ENCODE assay signal across 19 cellular contexts in the genomic region with DNA sequence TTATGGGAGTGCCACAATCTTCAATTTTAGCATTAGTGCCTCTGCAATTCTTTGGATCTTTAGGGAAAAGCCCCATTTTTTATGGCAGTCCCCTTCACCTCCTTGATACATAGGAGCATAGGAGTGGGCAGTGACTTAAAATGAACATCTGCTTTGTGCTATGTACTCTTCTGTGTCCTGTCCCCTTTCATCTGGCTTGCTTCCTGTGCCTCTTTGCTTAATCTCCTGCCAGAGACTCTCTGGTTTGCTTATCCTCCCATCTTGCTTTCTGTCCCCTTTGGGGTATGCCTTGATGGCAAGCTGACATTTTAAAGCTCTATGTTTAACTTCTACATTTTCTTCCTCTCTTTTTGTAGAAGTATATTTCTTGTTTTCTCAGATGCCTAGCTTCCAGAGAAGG. TPM values are rescaled to one million over a fixed set of nuclear protein-coding genes. Genes with fewer than 3 reads are reported as not detected.
A peak's percentile ranks its signal among the peaks of the same experiment; 100 is the strongest.
DNase-seq lines count a peak whose midpoint lies in the region; ATAC-seq and TF ChIP-seq lines count a peak whose summit lies in the region.
"Had no signal": no experiment of that assay in that cellular context is flagged by ENCODE, and none has a peak within 500 bp of the region (broad histone marks: within the 10 kb centered on the region; RNA-seq: fewer than 3 reads in every experiment).

No MANE protein-coding gene starts in this region.

- POLR2A ChIA-PET in CD4-positive, alpha-beta T cell (lab: Charles Lee), result no interaction called here
- POLR2A ChIA-PET in activated CD8-positive, alpha-beta T cell treated with anti-CD3 and anti-CD28 coated beads, Interleukin-2, amount 10 ng/mL, durations not matched to agents 7 days and 5 days (lab: Charles Lee), result no interaction called here

- H3K36me3 Mint-ChIP-seq in CD14-positive monocyte, result peaks cover 67 to 78% of the 10 kb centered on the region in 2 donors
- peaks cover 93% of the 10 kb centered on the region for H3K36me3 Mint-ChIP-seq in CD4-positive, alpha-beta T cell (ENCODE audit: low read depth)
- H3K36me3 Mint-ChIP-seq in activated CD8-positive, alpha-beta T cell treated with anti-CD3 and anti-CD28 coated beads, Interleukin-2, amount 10 ng/mL, durations not matched to agents 7 days and 5 days (ENCODE audit: low read depth), result peaks cover 78% of the 10 kb centered on the region
- no peaks in the 10 kb centered on the region for H3K36me3 Mint-ChIP-seq in glutamatergic neuron (ENCODE audit: unreplicated experiment)
- H3K36me3 Mint-ChIP-seq in GM23338 (ENCODE audit: low read depth), result peaks cover 88% of the 10 kb centered on the region

- H3K9me2 ChIP-seq in GM23338 (ENCODE audit: insufficient read depth), result no peaks in the 10 kb centered on the region

- no peak overlapping the region for H3K27ac ChIP-seq in CD4-positive, alpha-beta T cell (ENCODE audit: low read depth, low read length)
- H3K27ac ChIP-seq in GM23338 (ENCODE audit: low read depth) (no peak overlapping the region), coronary artery (no peak overlapping the region)
- H3K27ac ChIP-seq: breast epithelium, colonic mucosa, pancreas, thoracic aorta, VCaP had no signal

- no peak overlapping the region for H2AFZ ChIP-seq in GM23338

- no peak for DNase-seq in CD14-positive monocyte (ENCODE audit: low spot score)
- DNase-seq in CD4-positive, alpha-beta T cell, result no peak
- no peak for DNase-seq in activated CD8-positive, alpha-beta T cell treated with anti-CD3 and anti-CD28 coated beads, Interleukin-2, amount 10 ng/mL, durations not matched to agents 7 days and 5 days
- DNase-seq in glutamatergic neuron, result no peak
- DNase-seq in GM23338 (ENCODE audit: low spot score), result no peak
- DNase-seq in coronary artery (ENCODE audit: low spot score), result no peak
- no peak for DNase-seq in cerebellar nuclear complex (lab: John Stamatoyannopoulos, UW)
- DNase-seq: colonic mucosa, DMS153, left ventricle myocardium superior, NCI-H1048, NCI-H187, pancreas had no signal

- H3K4me3 ChIP-seq in GM23338 (no peak overlapping the region), coronary artery (no peak overlapping the region)
- H3K4me3 ChIP-seq: breast epithelium, colonic mucosa, pancreas, thoracic aorta had no signal

- H3K4me2 ChIP-seq in GM23338, result no peak overlapping the region

- TF ChIP-seq CTCF in CD14-positive monocyte (IDR thresholded peaks at IDR 0.05), result no peak
- TF ChIP-seq CTCF in CD4-positive, alpha-beta T cell (IDR thresholded peaks at IDR 0.05), result no peak
- no peak for TF ChIP-seq CTCF in glutamatergic neuron (IDR thresholded peaks at IDR 0.05; ENCODE audit: partially characterized antibody, unreplicated experiment)
- TF ChIP-seq CTCF in GM23338 (conservative IDR thresholded peaks at IDR 0.05; ENCODE audit: low read depth in 2 of 2), result no peak
- no peak for TF ChIP-seq CTCF in coronary artery (IDR thresholded peaks at IDR 0.05)

- peaks cover 20% of the 10 kb centered on the region for H4K20me1 ChIP-seq in GM23338 (replicated peaks; ENCODE audit: insufficient read depth)

- H3K27ac Mint-ChIP-seq in CD14-positive monocyte (peak overlapping the region in 6 of 7 donors; percentile 1 to 86 (median 72)), glutamatergic neuron (ENCODE audit: unreplicated experiment) (peak overlapping the region; percentile 43), GM23338 (no peak overlapping the region)
- H3K27ac Mint-ChIP-seq in CD4-positive, alpha-beta T cell, result peak overlapping the region; percentile 50
- H3K27ac Mint-ChIP-seq in activated CD8-positive, alpha-beta T cell treated with anti-CD3 and anti-CD28 coated beads, Interleukin-2, amount 10 ng/mL, durations not matched to agents 7 days and 5 days, result peak overlapping the region; percentile 32
- H3K27ac Mint-ChIP-seq: mesothelial cell of epicardium, nephron had no signal

- no peaks in the 10 kb centered on the region for H3K9me3 ChIP-seq in CD4-positive, alpha-beta T cell (ENCODE audit: control insufficient read depth, low read length)
- H3K9me3 ChIP-seq: breast epithelium, colonic mucosa, pancreas, thoracic aorta had no signal

- H3K9me3 Mint-ChIP-seq in CD14-positive monocyte (no peaks in the 10 kb centered on the region), glutamatergic neuron (ENCODE audit: unreplicated experiment) (no peaks in the 10 kb centered on the region), GM23338 (no peaks in the 10 kb centered on the region)
- H3K9me3 Mint-ChIP-seq in CD4-positive, alpha-beta T cell, result no peaks in the 10 kb centered on the region
- H3K9me3 Mint-ChIP-seq in activated CD8-positive, alpha-beta T cell treated with anti-CD3 and anti-CD28 coated beads, Interleukin-2, amount 10 ng/mL, durations not matched to agents 7 days and 5 days (ENCODE audit: insufficient read depth), result no peaks in the 10 kb centered on the region

- CTCF ChIA-PET in CD4-positive, alpha-beta T cell (lab: Charles Lee), result interaction anchor here (0.7 kb wide), 1 partner anchor 10 kb away, joined by 3 read pairs; no protein-coding TSS in a partner anchor
- CTCF ChIA-PET in activated CD8-positive, alpha-beta T cell treated with anti-CD3 and anti-CD28 coated beads, Interleukin-2, amount 10 ng/mL, durations not matched to agents 7 days and 5 days (lab: Charles Lee), result no interaction called here

- H3F3A ChIP-seq in GM23338 (replicated peaks; ENCODE audit: low read depth), result no peaks in the 10 kb centered on the region

- intact Hi-C loops in CD14-positive monocyte (cut with micrococcal nuclease), result no loop called here
- intact Hi-C loops in CD4-positive, alpha-beta T cell (cut with DNase I, micrococcal nuclease), result loop anchor here in 1 of 2 experiments (5.0 kb wide), 1 partner anchor 219 kb away; the partner anchor contains the start of genes COX7B and MAGT1

- H3K36me3 ChIP-seq in GM23338 (ENCODE audit: insufficient read depth), result peaks cover 51% of the 10 kb centered on the region
- H3K36me3 ChIP-seq: breast epithelium had no signal

- H3K79me2 ChIP-seq in GM23338 (replicated peaks; ENCODE audit: insufficient read depth), result peaks cover 56% of the 10 kb centered on the region

- ATAC-seq in CD4-positive, alpha-beta T cell (ENCODE audit: poor library complexity), result no peak
- peak; percentile 46 for ATAC-seq in activated CD8-positive, alpha-beta T cell treated with anti-CD3 and anti-CD28 coated beads, Interleukin-2, amount 10 ng/mL, durations not matched to agents 7 days and 5 days
- ATAC-seq in GM23338, result no peak
- ATAC-seq: HepG2, left ventricle myocardium superior, pancreas had no signal

- H3K4me3 Mint-ChIP-seq in CD14-positive monocyte (no peak overlapping the region), glutamatergic neuron (ENCODE audit: unreplicated experiment) (no peak overlapping the region), GM23338 (no peak overlapping the region)
- H3K4me3 Mint-ChIP-seq in CD4-positive, alpha-beta T cell, result no peak overlapping the region
- H3K4me3 Mint-ChIP-seq in activated CD8-positive, alpha-beta T cell treated with anti-CD3 and anti-CD28 coated beads, Interleukin-2, amount 10 ng/mL, durations not matched to agents 7 days and 5 days, result no peak overlapping the region
- H3K4me3 Mint-ChIP-seq: mesothelial cell of epicardium, nephron had no signal

- H3K27me3 ChIP-seq in CD4-positive, alpha-beta T cell (ENCODE audit: control insufficient read depth, insufficient read depth, low read length), result no peaks in the 10 kb centered on the region
- no peaks in the 10 kb centered on the region for H3K27me3 ChIP-seq in GM23338 (ENCODE audit: insufficient read depth)
- H3K27me3 ChIP-seq: colonic mucosa, pancreas had no signal

- H3K4me1 Mint-ChIP-seq in CD14-positive monocyte, result peaks cover 13% of the 10 kb centered on the region
- H3K4me1 Mint-ChIP-seq in CD4-positive, alpha-beta T cell (ENCODE audit: low read depth), result peaks cover 75% of the 10 kb centered on the region
- peaks cover 65% of the 10 kb centered on the region for H3K4me1 Mint-ChIP-seq in activated CD8-positive, alpha-beta T cell treated with anti-CD3 and anti-CD28 coated beads, Interleukin-2, amount 10 ng/mL, durations not matched to agents 7 days and 5 days (ENCODE audit: low read depth)
- no peaks in the 10 kb centered on the region for H3K4me1 Mint-ChIP-seq in glutamatergic neuron (ENCODE audit: low read depth, unreplicated experiment)
- H3K4me1 Mint-ChIP-seq in GM23338, result no peaks in the 10 kb centered on the region; the same call in 2 of the 3 replicates
- H3K4me1 Mint-ChIP-seq: mesothelial cell of epicardium, nephron had no signal

- H3K4me1 ChIP-seq in GM23338 (ENCODE audit: insufficient read depth), result no peaks in the 10 kb centered on the region
- H3K4me1 ChIP-seq: breast epithelium, colonic mucosa, pancreas had no signal

- H3K27me3 Mint-ChIP-seq in CD14-positive monocyte (ENCODE audit: low read depth in 3 of 3) (peaks cover 0 to 1% (median 0%) of the 10 kb centered on the region in 3 donors), glutamatergic neuron (ENCODE audit: unreplicated experiment) (no peaks in the 10 kb centered on the region), GM23338 (ENCODE audit: insufficient read depth, low read depth, poor library complexity) (peaks cover 4% of the 10 kb centered on the region)
- no peaks in the 10 kb centered on the region for H3K27me3 Mint-ChIP-seq in CD4-positive, alpha-beta T cell
- H3K27me3 Mint-ChIP-seq in activated CD8-positive, alpha-beta T cell treated with anti-CD3 and anti-CD28 coated beads, Interleukin-2, amount 10 ng/mL, durations not matched to agents 7 days and 5 days (ENCODE audit: low read depth), result no peaks in the 10 kb centered on the region

TF ChIP-seq in GM23338, 12 proteins besides CTCF, POLR2A, EP300 and RAD21:
- TF ChIP-seq STAT1 (IDR thresholded peaks at IDR 0.05; ENCODE audit: unreplicated experiment) (no peak), ZNF114 (CRISPR knock-in tag; IDR thresholded peaks at IDR 0.05) (no peak), NANOG (IDR thresholded peaks at IDR 0.05; ENCODE audit: borderline replicate concordance) (no peak), EZH2phosphoT487 (IDR thresholded peaks at IDR 0.05; ENCODE audit: unreplicated experiment) (no peak)

RNA-seq across cellular contexts. Expression of gene PGK1, which starts 12.3 kb away (rescaled TPM):
- polyA plus RNA-seq in CD14-positive monocyte (1,000 to 10,000 TPM in 1 of 2 donors, 100 to 1,000 TPM in 1; 923 to 1,007 TPM), GM23338 (2016; fragmentation: Nextera tagmentation; extraction: Ambion mirVana) (249 and 262 TPM in 2 replicates)
- 100 to 1,000 TPM; 267 to 281 TPM for total RNA-seq in CD4-positive, alpha-beta T cell
- 1,000 to 10,000 TPM; 1,137 to 1,152 TPM for total RNA-seq in activated CD8-positive, alpha-beta T cell treated with anti-CD3 and anti-CD28 coated beads, Interleukin-2, amount 10 ng/mL, durations not matched to agents 7 days and 5 days
- total RNA-seq in glutamatergic neuron (ENCODE audit: unreplicated experiment), result 263 TPM
- 336 and 393 TPM in 2 replicates for total RNA-seq in GM23338 (2014; rRNA removed; shearing (Covaris generic))

RNA-seq across cellular contexts. Expression of gene TAF9B, which starts 23.1 kb away (rescaled TPM):
- polyA plus RNA-seq in CD14-positive monocyte (1 to 10 TPM; 7.1 to 8.0 TPM), GM23338 (2016; fragmentation: Nextera tagmentation; extraction: Ambion mirVana) (17.5 and 23.1 TPM in 2 replicates)
- 10 to 100 TPM in 1 of 2 experiments, 1 to 10 TPM in 1; 9.6 to 10.3 TPM for total RNA-seq in CD4-positive, alpha-beta T cell
- 10 to 100 TPM; 16.6 to 19.0 TPM for total RNA-seq in activated CD8-positive, alpha-beta T cell treated with anti-CD3 and anti-CD28 coated beads, Interleukin-2, amount 10 ng/mL, durations not matched to agents 7 days and 5 days
- 30.4 TPM for total RNA-seq in glutamatergic neuron (ENCODE audit: unreplicated experiment)
- total RNA-seq in GM23338 (2014; rRNA removed; shearing (Covaris generic)), result 37.8 and 44.4 TPM in 2 replicates
